16 cellular contexts compared by ENCODE assay signal in the genomic region with DNA sequence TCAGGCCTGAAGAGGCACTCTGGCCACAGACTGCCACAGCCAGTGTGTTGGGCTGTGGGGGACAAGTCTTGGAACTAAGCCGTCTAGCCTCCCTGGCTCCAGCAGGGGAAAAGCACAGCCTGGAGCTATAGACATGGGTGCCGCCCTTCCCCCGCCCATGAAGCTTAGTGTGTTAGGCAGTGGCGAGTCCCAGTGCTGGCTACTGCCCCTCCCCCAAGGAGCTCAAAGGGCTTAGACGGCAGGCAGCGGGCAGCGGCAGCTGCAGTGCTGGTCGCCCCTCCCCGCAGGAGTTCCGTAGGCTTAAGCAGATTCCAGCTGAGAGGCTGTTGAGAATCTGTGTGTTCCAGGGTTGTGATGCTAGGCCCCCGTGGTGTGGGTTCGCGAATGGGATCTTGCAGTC.
DNase-seq lines count a peak whose midpoint lies in the region; TF ChIP-seq lines count a peak whose summit lies in the region.
"Had no signal": no experiment of that assay in that cellular context is flagged by ENCODE, and none has a peak within 500 bp of the region (broad histone marks: within the 10 kb centered on the region; RNA-seq: fewer than 3 reads in every experiment).

No MANE protein-coding gene starts in this region.

- H3K27me3 ChIP-seq in H9 (ENCODE audit: insufficient read depth, low read length) (no peaks in the 10 kb centered on the region), neuronal stem cell (ENCODE audit: control insufficient read depth in 3 of 3, insufficient read depth in 3 of 3, low read depth in 1 of 3, low read length in 3 of 3) (no peaks in the 10 kb centered on the region)
- H3K27me3 ChIP-seq: pancreas had no signal

- TF ChIP-seq CTCF in H9 (conservative IDR thresholded peaks at IDR 0.05), result no peak
- TF ChIP-seq CTCF in type B pancreatic cell (conservative IDR thresholded peaks at IDR 0.05), result no peak

- H3K4ac ChIP-seq in H9 (ENCODE audit: low read depth, low read length) (no peak overlapping the region), neuronal stem cell (ENCODE audit: low read length) (no peak overlapping the region)

- H3K79me1 ChIP-seq in H9 (ENCODE audit: insufficient read depth, low read depth, low read length, poor library complexity, severe bottlenecking) (no peaks in the 10 kb centered on the region), neuronal stem cell (ENCODE audit: low read depth, low read length) (no peaks in the 10 kb centered on the region)

- H4K5ac ChIP-seq in H9 (ENCODE audit: insufficient read length, low read depth, low read length), result no peak overlapping the region

- H3K27me3 Mint-ChIP-seq in H9 (ENCODE audit: low read depth) (peaks cover 16% of the 10 kb centered on the region), type B pancreatic cell (peaks cover 12% of the 10 kb centered on the region)

- H4K91ac ChIP-seq in H9 (ENCODE audit: insufficient read length, low read depth, low read length) (no peak overlapping the region), neuronal stem cell (ENCODE audit: low read depth, low read length, poor library complexity) (peak overlapping the region; percentile 92)

- H3K27ac Mint-ChIP-seq in H9 (no peak overlapping the region), type B pancreatic cell (no peak overlapping the region)
- H3K27ac Mint-ChIP-seq: activated T-cell treated with anti-CD3 and anti-CD28 coated beads, Interleukin-2, amount 50 U/mL, for 24 hours; HFFc6 had no signal

- H3K18ac ChIP-seq in H9 (ENCODE audit: insufficient read length, low read depth, low read length), result peak overlapping the region; percentile 25
- peak overlapping the region; percentile 96 for H3K18ac ChIP-seq in neuronal stem cell (ENCODE audit: low read length)

- H3K4me1 Mint-ChIP-seq in H9 (peaks cover 15% of the 10 kb centered on the region in 2 experiments), type B pancreatic cell (ENCODE audit: unreplicated experiment) (peaks cover 5% of the 10 kb centered on the region)

- H2BK120ac ChIP-seq in H9 (ENCODE audit: low read depth, low read length, poor library complexity, severe bottlenecking) (no peak overlapping the region), neuronal stem cell (ENCODE audit: low read depth, low read length) (no peak overlapping the region)

- H3K36me3 ChIP-seq in neuronal stem cell (replicated peaks in 1 of 2; ENCODE audit: control insufficient read depth in 2 of 2, insufficient read depth in 2 of 2, low read length in 2 of 2), result no peaks in the 10 kb centered on the region
- H3K36me3 ChIP-seq: heart left ventricle, left lung, pancreas, thoracic aorta had no signal

- H2AFZ ChIP-seq in H9 (ENCODE audit: low read length), result no peak overlapping the region
- H2AFZ ChIP-seq in neuronal stem cell (ENCODE audit: low read length), result peak overlapping the region; percentile 7
- H2AFZ ChIP-seq: PC-9 had no signal

- H3K27ac ChIP-seq in H9 (ENCODE audit: insufficient read length, low read depth, low read length) (no peak overlapping the region), neuronal stem cell (replicated peaks; ENCODE audit: low read length) (no peak overlapping the region)
- H3K27ac ChIP-seq: heart left ventricle, left lung, pancreas, PC-9, thoracic aorta had no signal

- no peak overlapping the region for H2BK15ac ChIP-seq in H9 (ENCODE audit: low read depth, low read length)
- H2BK15ac ChIP-seq in neuronal stem cell (ENCODE audit: low read length), result peak overlapping the region; percentile 85

- peaks cover 3 to 40% (median 6%) of the 10 kb centered on the region in 3 experiments; a peak in 6 of 7 replicates for H3K36me3 Mint-ChIP-seq in H9 (ENCODE audit: insufficient read depth in 1 of 3, low read depth in 3 of 3)
- H3K36me3 Mint-ChIP-seq in type B pancreatic cell, result no peaks in the 10 kb centered on the region

- H3K9ac ChIP-seq in H9 (ENCODE audit: extremely low read depth, insufficient read length, low read length), result no peak overlapping the region
- H3K9ac ChIP-seq in neuronal stem cell (ENCODE audit: low read depth, low read length, poor library complexity), result no peak overlapping the region

- no peaks in the 10 kb centered on the region for H4K20me1 ChIP-seq in H9 (ENCODE audit: control insufficient read depth, insufficient read depth, insufficient read length)

- H2AK5ac ChIP-seq in H9 (ENCODE audit: insufficient read length, low read length), result no peak overlapping the region
- H2AK5ac ChIP-seq in neuronal stem cell (ENCODE audit: low read depth, low read length), result peak overlapping the region; percentile 27

- H3K23me2 ChIP-seq in H9 (ENCODE audit: insufficient read length, low read depth, low read length, poor library complexity, severe bottlenecking), result no peaks in the 10 kb centered on the region

- H3K4me3 Mint-ChIP-seq in H9 (peak overlapping the region in 1 of 2 experiments; percentile 53; a peak in 2 of 5 replicates), type B pancreatic cell (no peak overlapping the region)
- H3K4me3 Mint-ChIP-seq: activated T-cell treated with anti-CD3 and anti-CD28 coated beads, Interleukin-2, amount 50 U/mL, for 24 hours; HFFc6 had no signal

- H2BK12ac ChIP-seq in H9 (ENCODE audit: insufficient read length, low read depth, low read length) (no peak overlapping the region), neuronal stem cell (ENCODE audit: low read length) (no peak overlapping the region)

- H3K9me3 Mint-ChIP-seq in H9 (peaks cover 27 to 29% of the 10 kb centered on the region in 2 experiments), type B pancreatic cell (peaks cover 16% of the 10 kb centered on the region)

- H3K4me2 ChIP-seq in H9 (ENCODE audit: insufficient read depth, insufficient read length, low read length) (peak overlapping the region; percentile 43), neuronal stem cell (ENCODE audit: insufficient read depth, low read length, poor library complexity, severe bottlenecking) (peak overlapping the region; percentile 40)
- H3K4me2 ChIP-seq: PC-9 had no signal

- H3T11ph ChIP-seq in H9 (ENCODE audit: low read length), result no peak overlapping the region

- DNase-seq in H9 (peak; percentile 86), NCI-H524 (lab: John Stamatoyannopoulos, UW) (peak; percentile 95 to 98), iPS DF 19.7 (ENCODE audit: low read depth, low spot score) (peak; percentile 47), neuronal stem cell (ENCODE audit: low spot score) (peak; percentile 41), NCI-H1436 (lab: John Stamatoyannopoulos, UW) (no peak), type B pancreatic cell (ENCODE audit: extremely low spot score, unreplicated experiment) (no peak)
- no peak for DNase-seq in NK-92 treated with Interleukin-12 subunit alpha and Interleukin-12 subunit beta, amount 100 ng/mL, for 24 hours (lab: John Stamatoyannopoulos, UW)
- DNase-seq: activated T-cell treated with anti-CD3 and anti-CD28 coated beads, Interleukin-2, amount 50 U/mL, for 24 hours; HFFc6; MV-4-11; NCI-H2171; PC-9 had no signal

- no peak overlapping the region for H3K56ac ChIP-seq in H9 (ENCODE audit: insufficient read length, low read depth, low read length)

- whole genome bisulfite sequencing in H9 (ENCODE audit: extremely low coverage, insufficient read length, low lambda C conversion rate), result no CpG with 5 or more reads among the region's 13 CpGs
- WGBS in neuronal stem cell (ENCODE audit: extremely low coverage in 2 of 2, insufficient read length in 2 of 2, insufficient replicate concordance in 1 of 2), 2 donors, result no CpG with 5 or more reads among the region's 13 CpGs

- peak overlapping the region in 1 of 2 donors; percentile 58 for H3K4me3 ChIP-seq in neuronal stem cell (ENCODE audit: low read length in 2 of 2)
- H3K4me3 ChIP-seq: heart left ventricle, left lung, pancreas, PC-9, thoracic aorta had no signal

- H2BK20ac ChIP-seq in H9 (ENCODE audit: low read depth, low read length, poor library complexity, severe bottlenecking), result no peak overlapping the region

- H2BK5ac ChIP-seq in H9 (ENCODE audit: insufficient read length, low read length) (no peak overlapping the region), neuronal stem cell (ENCODE audit: low read length) (peak overlapping the region; percentile 39)

- no peaks in the 10 kb centered on the region for H3K4me1 ChIP-seq in H9 (ENCODE audit: insufficient read depth, low read length)
- peaks cover 0 to 9% of the 10 kb centered on the region in 2 donors for H3K4me1 ChIP-seq in neuronal stem cell (ENCODE audit: control insufficient read depth in 2 of 2, insufficient read depth in 1 of 2, low read depth in 1 of 2, low read length in 2 of 2)
- H3K4me1 ChIP-seq: heart left ventricle, left lung, pancreas had no signal

- H4K8ac ChIP-seq in H9 (replicated peaks; ENCODE audit: insufficient read length, low read depth, low read length), result no peak overlapping the region
- peak overlapping the region; percentile 82 for H4K8ac ChIP-seq in neuronal stem cell (ENCODE audit: low read depth, low read length)

- H3K23ac ChIP-seq in H9 (ENCODE audit: insufficient read length, low read depth, low read length) (no peak overlapping the region), neuronal stem cell (ENCODE audit: low read depth, low read length, poor library complexity) (peak overlapping the region; percentile 93)

- H3K9me3 ChIP-seq in H9 (ENCODE audit: control insufficient read depth, low read depth, low read length), result no peaks in the 10 kb centered on the region
- H3K9me3 ChIP-seq in neuronal stem cell (replicated peaks in 1 of 2; ENCODE audit: control insufficient read depth in 2 of 2, insufficient read depth in 1 of 2, low read depth in 1 of 2, low read length in 2 of 2), result no peaks in the 10 kb centered on the region
- H3K9me3 ChIP-seq: pancreas had no signal

- no peaks in the 10 kb centered on the region for H3K79me2 ChIP-seq in H9 (ENCODE audit: insufficient read depth, low read length)

- H3K14ac ChIP-seq in H9 (ENCODE audit: insufficient read depth, low read length) (peak overlapping the region; percentile 31; the same call in 1 of the 2 replicates), neuronal stem cell (ENCODE audit: low read length) (peak overlapping the region; percentile 38)

Comparison
In these comparisons a context has a peak if more than half of its experiments do, and no peak if none do; other contexts are left out.
1. DNase-seq: peak in H9 (single experiment), NCI-H524 (2 of 2), iPS DF 19.7 (single experiment) and neuronal stem cell (single experiment); none in NCI-H1436 (single experiment), NK-92 treated with Interleukin-12 subunit alpha and Interleukin-12 subunit beta, amount 100 ng/mL, for 24 hours (single experiment) and type B pancreatic cell (single experiment).